Comparison of ENCODE assay signal across 8 cellular contexts in the genomic region with DNA sequence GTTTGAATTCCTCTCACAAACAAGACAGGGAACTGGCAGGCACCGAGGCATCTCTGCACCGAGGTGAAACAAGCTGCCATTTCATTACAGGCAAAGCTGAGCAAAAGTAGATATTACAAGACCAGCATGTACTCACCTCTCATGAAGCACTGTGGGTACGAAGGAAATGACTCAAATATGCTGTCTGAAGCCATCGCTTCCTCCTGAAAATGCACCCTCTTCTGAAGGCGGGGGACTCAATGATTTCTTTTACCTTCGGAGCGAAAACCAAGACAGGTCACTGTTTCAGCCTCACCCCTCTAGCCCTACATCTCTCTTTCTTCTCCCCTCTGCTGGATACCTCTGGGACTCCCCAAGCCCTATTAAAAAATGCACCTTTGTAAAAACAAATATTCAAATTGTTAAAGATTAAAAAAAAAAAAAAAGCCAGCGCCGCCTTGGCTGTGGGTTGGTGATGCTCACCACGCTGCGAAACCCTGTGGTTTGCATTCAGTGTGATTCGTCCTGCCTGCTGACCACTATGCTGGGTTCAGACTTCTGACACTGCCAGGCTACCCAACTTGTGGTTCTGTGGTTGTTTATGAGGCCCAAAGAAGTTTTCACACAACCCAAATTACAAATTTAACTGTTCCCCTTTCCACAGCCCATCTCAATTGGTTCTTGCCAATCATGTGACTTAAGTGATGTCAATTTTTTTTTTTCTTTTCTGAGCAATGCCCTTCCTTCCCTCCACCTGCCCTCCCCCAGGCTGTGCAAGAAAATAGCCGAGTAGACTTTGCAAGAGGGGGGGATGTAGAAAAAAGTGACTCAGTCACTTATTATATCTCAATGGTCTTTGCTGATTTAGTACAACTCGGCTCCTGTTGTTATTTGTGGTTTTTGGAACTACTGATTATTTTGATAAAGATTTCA. TPM values are rescaled to one million over a fixed set of nuclear protein-coding genes. Genes with fewer than 3 reads are reported as not detected.
DNase-seq lines count a peak whose midpoint lies in the region; ATAC-seq and TF ChIP-seq lines count a peak whose summit lies in the region.

A gene (minus strand): TSS at position 597 of the 912 bp plus-strand sequence.

- H3K27me3 ChIP-seq in colonic mucosa (no peaks in the 10 kb centered on the region), muscle layer of duodenum (ENCODE audit: low read depth, low read length) (no peaks in the 10 kb centered on the region)

- intact Hi-C loops in colonic mucosa (cut with DNase I): no loop called here

- H3K36me3 ChIP-seq in colonic mucosa (no peaks in the 10 kb centered on the region), muscle layer of duodenum (ENCODE audit: control insufficient read depth in 1 of 2, insufficient read depth in 2 of 2, low read length in 2 of 2) (peaks cover 0 to 10% of the 10 kb centered on the region in 2 donors)

- H3K9ac ChIP-seq in colonic mucosa (ENCODE audit: low read depth in 2 of 2, low read length in 2 of 2): peak within 1 kb of the TSS; percentile 13 to 51

- H3K4me3 ChIP-seq in Jurkat, Clone E6-1 (ENCODE audit: low read length): peak within 1 kb of the TSS; percentile 69
- H3K4me3 ChIP-seq in colonic mucosa: peak within 1 kb of the TSS; percentile 21
- H3K4me3 ChIP-seq in muscle layer of duodenum (ENCODE audit: low read depth in 1 of 2, low read length in 2 of 2): peak within 1 kb of the TSS; percentile 46 to 59

- ATAC-seq in GM21576 (IDR thresholded peaks at IDR 0.05; ENCODE audit: unreplicated experiment): peak; percentile 47
- peak; percentile 82 for ATAC-seq in stimulated activated naive CD8-positive, alpha-beta T cell treated with anti-CD3 and anti-CD28 coated beads, Interleukin-15, amount 100 ng/mL, for 72 hours

- peak within 1 kb of the TSS; percentile 66 to 78 for H3K4me3 Mint-ChIP-seq in stimulated activated naive CD8-positive, alpha-beta T cell treated with anti-CD3 and anti-CD28 coated beads, Interleukin-15, amount 100 ng/mL, for 72 hours

- DNase-seq in DMS79 (lab: John Stamatoyannopoulos, UW) (peak; percentile 71), colonic mucosa (peak; percentile 50), COR-L47 (lab: John Stamatoyannopoulos, UW) (no peak)
- peak; percentile 92 for DNase-seq in Jurkat, Clone E6-1 (ENCODE audit: low read depth, low spot score)
- peak; percentile 29 to 51 (median 43) for DNase-seq in activated CD4-positive, CD25-positive, alpha-beta regulatory T cell (lab: John Stamatoyannopoulos, UW)
- peak; percentile 85 to 93 for DNase-seq in stimulated activated naive CD8-positive, alpha-beta T cell treated with anti-CD3 and anti-CD28 coated beads, Interleukin-15, amount 100 ng/mL, for 72 hours

- H3K9me3 ChIP-seq in colonic mucosa (no peaks in the 10 kb centered on the region), muscle layer of duodenum (ENCODE audit: control insufficient read depth in 1 of 2, low read length in 2 of 2) (no peaks in the 10 kb centered on the region)

- peak within 1 kb of the TSS; percentile 74 to 91 for H3K27ac Mint-ChIP-seq in stimulated activated naive CD8-positive, alpha-beta T cell treated with anti-CD3 and anti-CD28 coated beads, Interleukin-15, amount 100 ng/mL, for 72 hours

- H3K27me3 Mint-ChIP-seq in stimulated activated naive CD8-positive, alpha-beta T cell treated with anti-CD3 and anti-CD28 coated beads, Interleukin-15, amount 100 ng/mL, for 72 hours: no peaks in the 10 kb centered on the region

- H3K27ac ChIP-seq in colonic mucosa (peak within 1 kb of the TSS; percentile 69), muscle layer of duodenum (ENCODE audit: low read length) (peak within 1 kb of the TSS; percentile 65)

- H3K4me1 ChIP-seq in colonic mucosa (peaks cover 5% of the 10 kb centered on the region), muscle layer of duodenum (ENCODE audit: control insufficient read depth in 1 of 2, insufficient read depth in 2 of 2, low read length in 2 of 2) (peaks cover 14 to 38% of the 10 kb centered on the region in 2 donors)

- TF ChIP-seq CTCF in colonic mucosa (IDR thresholded peaks at IDR 0.05): no peak

- no peaks in the 10 kb centered on the region for H3K9me3 Mint-ChIP-seq in stimulated activated naive CD8-positive, alpha-beta T cell treated with anti-CD3 and anti-CD28 coated beads, Interleukin-15, amount 100 ng/mL, for 72 hours

- H3K4me1 Mint-ChIP-seq in stimulated activated naive CD8-positive, alpha-beta T cell treated with anti-CD3 and anti-CD28 coated beads, Interleukin-15, amount 100 ng/mL, for 72 hours: peaks cover 76% of the 10 kb centered on the region

RNA-seq across cellular contexts. Expression of the gene that starts here (rescaled TPM):
- 63.9 TPM for polyA plus RNA-seq in Jurkat, Clone E6-1 (2012; ENCODE audit: insufficient read depth, insufficient read length)
- total RNA-seq in colonic mucosa: 10 to 100 TPM; 21.3 to 23.0 TPM
